Comparison of ENCODE assay signal across 24 cellular contexts in the genomic region with DNA sequence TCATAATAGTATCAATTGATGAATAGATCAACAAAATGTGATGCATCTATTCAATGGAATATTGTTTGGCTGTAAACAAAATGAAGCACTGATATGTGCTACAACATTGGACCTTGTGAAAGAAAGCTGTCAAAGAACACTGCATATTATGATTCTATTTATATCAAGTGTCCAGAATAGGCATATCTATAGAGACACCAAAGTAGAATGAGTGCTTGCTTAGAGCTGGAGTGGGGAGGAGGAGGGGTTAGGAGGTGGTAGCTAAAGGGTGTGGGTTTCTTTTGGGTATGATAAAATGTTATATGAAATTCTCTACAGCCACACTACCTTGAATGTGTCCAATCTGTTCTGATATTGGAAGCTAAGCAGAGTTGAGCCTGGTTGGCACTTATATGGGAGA. TPM values are rescaled to one million over a fixed set of nuclear protein-coding genes. Genes with fewer than 3 reads are reported as not detected.
A peak's percentile ranks its signal among the peaks of the same experiment; 100 is the strongest.
DNase-seq lines count a peak whose midpoint lies in the region; ATAC-seq and TF ChIP-seq lines count a peak whose summit lies in the region.
"Had no signal": no experiment of that assay in that cellular context is flagged by ENCODE, and none has a peak within 500 bp of the region (broad histone marks: within the 10 kb centered on the region; RNA-seq: fewer than 3 reads in every experiment).

No MANE protein-coding gene starts in this region.

- H3K36me3 Mint-ChIP-seq in activated CD4-positive, alpha-beta T cell treated with anti-CD3 and anti-CD28 coated beads, Interleukin-2, amount 10 ng/mL, durations not matched to agents 24 days and 14 days (ENCODE audit: low read depth), result peaks cover 17% of the 10 kb centered on the region
- peaks cover 16% of the 10 kb centered on the region for H3K36me3 Mint-ChIP-seq in activated CD4-positive, alpha-beta T cell treated with anti-CD3 and anti-CD28 coated beads for 36 hours (ENCODE audit: low read depth)
- peaks cover 13% of the 10 kb centered on the region for H3K36me3 Mint-ChIP-seq in glutamatergic neuron (ENCODE audit: unreplicated experiment)

- H3K4me1 Mint-ChIP-seq in activated CD4-positive, alpha-beta T cell treated with anti-CD3 and anti-CD28 coated beads, Interleukin-2, amount 10 ng/mL, durations not matched to agents 24 days and 14 days, result peaks cover 53% of the 10 kb centered on the region
- peaks cover 86% of the 10 kb centered on the region for H3K4me1 Mint-ChIP-seq in activated CD4-positive, alpha-beta T cell treated with anti-CD3 and anti-CD28 coated beads for 36 hours
- peaks cover 11% of the 10 kb centered on the region for H3K4me1 Mint-ChIP-seq in glutamatergic neuron (ENCODE audit: low read depth, unreplicated experiment)

- no peaks in the 10 kb centered on the region for H3K9me2 ChIP-seq in OCI-LY1 (ENCODE audit: low read depth, low read length)
- H3K9me2 ChIP-seq: SK-N-SH had no signal

- H3K36me3 ChIP-seq in OCI-LY1 (ENCODE audit: insufficient read depth, low read length) (peaks cover 7% of the 10 kb centered on the region; the same call in 1 of the 2 replicates), smooth muscle cell (ENCODE audit: low read depth) (no peaks in the 10 kb centered on the region)
- H3K36me3 ChIP-seq: pancreas, right lobe of liver had no signal

- 0 out of 2 replicates have a peak, but pooled peaks cover 9% of the 10 kb centered on the region for H3K79me2 ChIP-seq in OCI-LY1 (ENCODE audit: insufficient read depth, low read length)
- H3K79me2 ChIP-seq in smooth muscle cell (ENCODE audit: low read depth), result peaks cover 11% of the 10 kb centered on the region

- H4K20me1 ChIP-seq in OCI-LY1 (ENCODE audit: insufficient read depth, low read length) (no peaks in the 10 kb centered on the region), smooth muscle cell (ENCODE audit: low read depth) (no peaks in the 10 kb centered on the region)

- intact Hi-C loops in activated CD4-positive, alpha-beta T cell treated with anti-CD3 and anti-CD28 coated beads, Interleukin-2, amount 10 ng/mL, durations not matched to agents 24 days and 14 days (cut with micrococcal nuclease), result loop anchor here (5.0 kb wide), 1 partner anchor 181 kb away; no protein-coding TSS in a partner anchor
- intact Hi-C loops in activated CD4-positive, alpha-beta T cell treated with anti-CD3 and anti-CD28 coated beads for 36 hours (cut with DNase I, micrococcal nuclease), result loop anchor here in 1 of 2 experiments (5.0 kb wide), 1 partner anchor 181 kb away; no protein-coding TSS in a partner anchor
- intact Hi-C loops in left cardiac atrium (cut with DNase I), result no loop called here

- no peak overlapping the region for H2AFZ ChIP-seq in OCI-LY1 (ENCODE audit: low read length)
- H2AFZ ChIP-seq in smooth muscle cell (ENCODE audit: low read depth), result no peak overlapping the region

- DNase-seq in activated CD4-positive, alpha-beta T cell treated with anti-CD3 and anti-CD28 coated beads, Interleukin-2, amount 10 ng/mL, durations not matched to agents 24 days and 14 days, result no peak
- no peak for DNase-seq in activated CD4-positive, alpha-beta T cell treated with anti-CD3 and anti-CD28 coated beads for 36 hours
- DNase-seq in left cardiac atrium, result no peak
- no peak for DNase-seq in smooth muscle cell (lab: John Stamatoyannopoulos, UW; ENCODE audit: unreplicated experiment)
- DNase-seq in GM10266 (ENCODE audit: extremely low spot score), result no peak
- DNase-seq in glutamatergic neuron, result no peak
- no peak for DNase-seq in HEK293T (ENCODE audit: extremely low spot score)
- DNase-seq: activated CD4-positive, alpha-beta T cell treated with anti-CD3 and anti-CD28 coated beads, Interleukin-2, amount 50 U/mL, for 1 hour; activated CD8-positive, alpha-beta memory T cell treated with anti-CD3 and anti-CD28 coated beads, Interleukin-2, amount 10 ng/mL, durations not matched to agents 7 days and 5 days; anterior cingulate cortex; Calu3; caudate nucleus; Kasumi-1; mesenchymal stem cell; NCI-H187; NCI-H526; pancreas; right lobe of liver; SK-N-SH had no signal

- CTCF ChIA-PET in activated CD4-positive, alpha-beta T cell treated with anti-CD3 and anti-CD28 coated beads for 36 hours (lab: Charles Lee), result interaction anchor here (0.9 to 1.5 kb wide), 5 partner anchors 12 to 112 kb away, joined by 3 to 9 read pairs (median 4); no protein-coding TSS in a partner anchor
- CTCF ChIA-PET in HEK293T (lab: Yijun Ruan, JAX), result interaction anchor here (1.5 to 1.7 kb wide), 2 partner anchors 14 to 23 kb away, joined by 3 read pairs; no protein-coding TSS in a partner anchor

- H3K27me3 Mint-ChIP-seq in activated CD4-positive, alpha-beta T cell treated with anti-CD3 and anti-CD28 coated beads, Interleukin-2, amount 10 ng/mL, durations not matched to agents 24 days and 14 days, result no peaks in the 10 kb centered on the region
- H3K27me3 Mint-ChIP-seq in activated CD4-positive, alpha-beta T cell treated with anti-CD3 and anti-CD28 coated beads for 36 hours, result no peaks in the 10 kb centered on the region
- no peaks in the 10 kb centered on the region for H3K27me3 Mint-ChIP-seq in glutamatergic neuron (ENCODE audit: unreplicated experiment)
- H3K27me3 Mint-ChIP-seq: activated CD8-positive, alpha-beta memory T cell treated with anti-CD3 and anti-CD28 coated beads, Interleukin-2, amount 10 ng/mL, durations not matched to agents 7 days and 5 days; activated naive CD4-positive, alpha-beta T cell treated with anti-CD3 and anti-CD28 coated beads, Interleukin-2, amount 50 U/mL, for 24 hours; type B pancreatic cell had no signal

- H3K4me3 Mint-ChIP-seq in activated CD4-positive, alpha-beta T cell treated with anti-CD3 and anti-CD28 coated beads, Interleukin-2, amount 10 ng/mL, durations not matched to agents 24 days and 14 days, result no peak overlapping the region
- no peak overlapping the region for H3K4me3 Mint-ChIP-seq in activated CD4-positive, alpha-beta T cell treated with anti-CD3 and anti-CD28 coated beads for 36 hours
- no peak overlapping the region for H3K4me3 Mint-ChIP-seq in glutamatergic neuron (ENCODE audit: unreplicated experiment)
- H3K4me3 Mint-ChIP-seq: activated CD8-positive, alpha-beta memory T cell treated with anti-CD3 and anti-CD28 coated beads, Interleukin-2, amount 10 ng/mL, durations not matched to agents 7 days and 5 days; activated naive CD4-positive, alpha-beta T cell treated with anti-CD3 and anti-CD28 coated beads, Interleukin-2, amount 50 U/mL, for 24 hours; activated T-helper 1 cell treated with anti-CD3 and anti-CD28 coated beads, Interleukin-12 subunit alpha, Interleukin-12 subunit beta, Interleukin-2, Interleukin-4 antibody, amounts not matched to agents 30 ng/mL and 10 ng/mL and 1 ng/mL, durations not matched to agents 14 hours and 24 hours and 36 hours; type B pancreatic cell had no signal

- H3K4me2 ChIP-seq in OCI-LY1 (ENCODE audit: low read length) (no peak overlapping the region), smooth muscle cell (peak overlapping the region; percentile 67)
- H3K4me2 ChIP-seq: SK-N-SH had no signal

- peaks cover 40% of the 10 kb centered on the region for H3K4me1 ChIP-seq in OCI-LY1 (ENCODE audit: insufficient read depth, low read length, severe bottlenecking)
- peaks cover 15% of the 10 kb centered on the region for H3K4me1 ChIP-seq in smooth muscle cell (ENCODE audit: low read depth)

- H3K4me3 ChIP-seq in OCI-LY1 (ENCODE audit: low read depth, low read length, poor library complexity, severe bottlenecking) (no peak overlapping the region), smooth muscle cell (no peak overlapping the region)
- H3K4me3 ChIP-seq: pancreas, right lobe of liver had no signal

- H3F3A ChIP-seq in OCI-LY1 (ENCODE audit: insufficient read depth, low read length) (no peaks in the 10 kb centered on the region), smooth muscle cell (ENCODE audit: low read depth) (peaks cover 13% of the 10 kb centered on the region)

- no peak for ATAC-seq in activated CD4-positive, alpha-beta T cell treated with anti-CD3 and anti-CD28 coated beads for 36 hours
- peak; percentile 26 to 45 for ATAC-seq in left cardiac atrium
- ATAC-seq: pancreas, right lobe of liver had no signal

- H3K9me3 ChIP-seq in OCI-LY1 (ENCODE audit: low read length) (peaks cover 18% of the 10 kb centered on the region), smooth muscle cell (replicated peaks; ENCODE audit: low read depth) (no peaks in the 10 kb centered on the region)
- H3K9me3 ChIP-seq: pancreas, right lobe of liver, SK-N-SH had no signal

- peak overlapping the region; percentile 48 for H3K27ac Mint-ChIP-seq in activated CD4-positive, alpha-beta T cell treated with anti-CD3 and anti-CD28 coated beads, Interleukin-2, amount 10 ng/mL, durations not matched to agents 24 days and 14 days
- H3K27ac Mint-ChIP-seq in activated CD4-positive, alpha-beta T cell treated with anti-CD3 and anti-CD28 coated beads for 36 hours, result no peak overlapping the region
- no peak overlapping the region for H3K27ac Mint-ChIP-seq in glutamatergic neuron (ENCODE audit: unreplicated experiment)
- H3K27ac Mint-ChIP-seq: activated naive CD4-positive, alpha-beta T cell treated with anti-CD3 and anti-CD28 coated beads, Interleukin-2, amount 50 U/mL, for 24 hours; activated T-helper 1 cell treated with anti-CD3 and anti-CD28 coated beads, Interleukin-12 subunit alpha, Interleukin-12 subunit beta, Interleukin-2, Interleukin-4 antibody, amounts not matched to agents 30 ng/mL and 10 ng/mL and 1 ng/mL, durations not matched to agents 14 hours and 24 hours and 36 hours; type B pancreatic cell had no signal

- POLR2A ChIA-PET in activated CD4-positive, alpha-beta T cell treated with anti-CD3 and anti-CD28 coated beads for 36 hours (lab: Charles Lee), result no interaction called here
- POLR2A ChIA-PET in HEK293T (lab: Yijun Ruan, JAX), result no interaction called here

- H3K27ac ChIP-seq in OCI-LY1 (ENCODE audit: low read depth, low read length, poor library complexity, severe bottlenecking) (peak overlapping the region; percentile 82), smooth muscle cell (ENCODE audit: low read depth) (no peak overlapping the region)
- H3K27ac ChIP-seq: 22Rv1, pancreas, right lobe of liver had no signal

- H3K27me3 ChIP-seq in OCI-LY1 (ENCODE audit: insufficient read depth, low read length) (no peaks in the 10 kb centered on the region), smooth muscle cell (ENCODE audit: low read depth) (no peaks in the 10 kb centered on the region)
- H3K27me3 ChIP-seq: pancreas, right lobe of liver had no signal

- TF ChIP-seq CTCF in OCI-LY1 (IDR thresholded peaks at IDR 0.05; ENCODE audit: low read length) (no peak), smooth muscle cell (IDR thresholded peaks at IDR 0.05; ENCODE audit: borderline replicate concordance, insufficient read depth, poor library complexity, severe bottlenecking) (no peak), GM10266 (IDR thresholded peaks at IDR 0.05; ENCODE audit: control insufficient read depth, insufficient read depth, low read depth, missing control alignments) (no peak), glutamatergic neuron (IDR thresholded peaks at IDR 0.05; ENCODE audit: partially characterized antibody, unreplicated experiment) (no peak)

- peaks cover 18% of the 10 kb centered on the region for H3K9me3 Mint-ChIP-seq in activated CD4-positive, alpha-beta T cell treated with anti-CD3 and anti-CD28 coated beads, Interleukin-2, amount 10 ng/mL, durations not matched to agents 24 days and 14 days
- H3K9me3 Mint-ChIP-seq in activated CD4-positive, alpha-beta T cell treated with anti-CD3 and anti-CD28 coated beads for 36 hours (ENCODE audit: low read depth), result peaks cover 22% of the 10 kb centered on the region
- peaks cover 5% of the 10 kb centered on the region for H3K9me3 Mint-ChIP-seq in glutamatergic neuron (ENCODE audit: unreplicated experiment)

- no peak overlapping the region for H3K9ac ChIP-seq in OCI-LY1 (ENCODE audit: low read length)
- no peak overlapping the region for H3K9ac ChIP-seq in smooth muscle cell (ENCODE audit: low read depth)
- H3K9ac ChIP-seq: SK-N-SH had no signal

RNA-seq across cellular contexts. Expression of gene MGAT5, which starts 23.0 kb away (rescaled TPM):
- total RNA-seq in activated CD4-positive, alpha-beta T cell treated with anti-CD3 and anti-CD28 coated beads, Interleukin-2, amount 10 ng/mL, durations not matched to agents 24 days and 14 days, result 23.7 and 25.7 TPM in 2 replicates
- 10 to 100 TPM; 22.2 to 25.7 TPM for total RNA-seq in activated CD4-positive, alpha-beta T cell treated with anti-CD3 and anti-CD28 coated beads for 36 hours
- total RNA-seq in left cardiac atrium (100 to 1,000 TPM; 110 to 142 TPM), smooth muscle cell (33.8 and 49.1 TPM in 2 replicates), glutamatergic neuron (ENCODE audit: unreplicated experiment) (58.8 TPM)
- 4.5 and 5.0 TPM in 2 replicates for polyA plus RNA-seq in smooth muscle cell
